Comparison of ENCODE assay signal across 8 cellular contexts in the genomic region with DNA sequence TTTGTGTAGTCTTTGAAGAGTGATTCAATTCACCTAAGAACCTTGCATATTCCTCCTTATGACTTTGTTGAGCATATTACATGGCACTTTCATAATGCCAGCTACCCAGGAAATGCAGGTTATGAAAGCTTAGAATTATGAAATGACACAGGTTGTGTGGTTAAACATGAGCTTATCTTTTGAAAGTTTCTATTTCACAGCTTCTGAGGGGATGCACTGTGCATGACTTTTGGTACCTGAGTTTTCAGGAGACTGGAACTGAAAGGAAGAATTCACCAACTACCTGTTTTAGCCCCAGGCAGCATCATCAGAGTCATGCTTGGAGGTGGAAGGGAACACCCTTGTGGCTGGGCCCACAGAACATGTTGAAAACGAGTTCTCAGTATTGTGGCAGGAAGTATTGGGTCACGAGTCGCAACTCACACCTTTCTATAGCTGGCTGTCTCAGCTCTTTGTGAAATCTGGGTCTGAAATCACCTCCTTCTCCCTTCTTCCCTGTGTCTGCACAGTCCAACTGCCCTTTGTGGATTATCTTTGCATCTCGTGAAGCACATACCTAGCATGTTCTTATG.
DNase-seq lines count a peak whose midpoint lies in the region; ATAC-seq lines count a peak whose summit lies in the region.
"Had no signal": no experiment of that assay in that cellular context is flagged by ENCODE, and none has a peak within 500 bp of the region (broad histone marks: within the 10 kb centered on the region; RNA-seq: fewer than 3 reads in every experiment).

No MANE protein-coding gene starts in this region.

- H3K4me3 ChIP-seq in thymus (ENCODE audit: low read length), result no peak overlapping the region
- H3K4me3 ChIP-seq: SK-N-MC had no signal

- 12% methylated on average over 4 of the region's 4 CpGs for WGBS in thymus

- DNase-seq in activated CD4-positive, alpha-beta T cell treated with anti-CD3 and anti-CD28 coated beads for 4 hours, result peak; percentile 50 to 52
- peak; percentile 54 for DNase-seq in germinal center (ENCODE audit: low spot score)
- DNase-seq in NCI-H1105 treated with DMSO at 0.1 percent for 48 hours (lab: John Stamatoyannopoulos, UW), result no peak
- DNase-seq in D341Med (ENCODE audit: low spot score), result no peak

- H3K4me1 ChIP-seq in thymus (ENCODE audit: control insufficient read depth, insufficient read depth, low read length), result peaks cover 6% of the 10 kb centered on the region

- no peaks in the 10 kb centered on the region for H3K9me3 ChIP-seq in thymus (ENCODE audit: control insufficient read depth)

- peak overlapping the region; percentile 22 for H3K27ac ChIP-seq in thymus (ENCODE audit: low read depth)
- H3K27ac ChIP-seq: SK-N-MC had no signal

- ATAC-seq in GM19438 (IDR thresholded peaks at IDR 0.05; ENCODE audit: low read depth, unreplicated experiment) (peak; percentile 91), HG03439 (IDR thresholded peaks at IDR 0.05; ENCODE audit: unreplicated experiment) (peak; percentile 89)

- no peaks in the 10 kb centered on the region for H3K36me3 ChIP-seq in thymus (ENCODE audit: control insufficient read depth, insufficient read depth)

- H3K27me3 ChIP-seq in thymus (ENCODE audit: control insufficient read depth, insufficient read depth), result no peaks in the 10 kb centered on the region

Comparison
In these comparisons a context has a peak if more than half of its experiments do, and no peak if none do; other contexts are left out.
1. DNase-seq: peak in activated CD4-positive, alpha-beta T cell treated with anti-CD3 and anti-CD28 coated beads for 4 hours (2 of 2) and germinal center (single experiment); none in NCI-H1105 treated with DMSO at 0.1 percent for 48 hours (single experiment) and D341Med (single experiment).